ENCODE assay signal across 1 cellular context in the genomic region with DNA sequence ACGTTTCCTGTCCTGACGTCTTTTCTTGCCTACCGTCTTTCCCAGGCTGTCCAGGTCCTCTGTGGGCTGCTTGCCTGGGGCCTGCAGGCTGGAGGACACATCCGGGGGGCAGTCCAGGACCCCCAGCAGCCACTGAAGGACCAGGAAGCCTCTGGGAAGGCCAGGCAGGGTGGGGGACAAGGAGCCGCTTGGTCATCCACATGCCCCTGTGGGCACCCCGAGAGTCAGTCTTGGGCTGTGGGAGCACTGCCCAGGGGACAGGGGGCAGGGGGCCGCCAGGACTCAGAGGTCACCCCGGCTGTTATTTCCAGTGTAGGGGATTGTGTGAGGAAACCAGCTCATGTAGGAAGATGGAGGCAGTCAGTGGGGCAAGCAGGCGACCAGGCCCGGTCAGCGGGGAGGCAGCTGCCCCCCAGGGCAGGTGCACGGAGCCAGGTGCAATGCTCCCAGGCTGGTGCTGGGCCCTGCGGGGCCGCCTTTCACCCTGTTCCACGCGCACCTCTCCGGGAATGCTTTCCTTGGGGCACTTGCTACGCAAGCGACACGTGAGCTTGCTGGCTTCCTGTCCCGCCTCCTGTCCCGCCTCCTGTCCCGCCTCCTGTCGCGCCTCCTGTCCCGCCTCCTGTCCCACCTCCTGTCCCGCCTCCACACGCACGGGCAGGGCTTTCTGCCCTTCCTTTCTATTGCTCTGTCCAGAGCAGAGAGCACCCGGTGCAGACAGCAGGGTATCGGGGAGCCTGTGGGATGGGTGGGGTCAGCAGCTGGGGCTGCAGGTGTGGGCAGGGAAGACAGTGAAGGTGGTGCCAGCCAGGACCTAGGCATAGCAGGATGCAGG.
TF ChIP-seq lines count a peak whose summit lies in the region.

No MANE protein-coding gene starts in this region.

TF ChIP-seq in K562, 482 proteins besides CTCF, POLR2A, EP300 and RAD21 (continued from another document and continues in another):
- TF ChIP-seq, protein P1, sequence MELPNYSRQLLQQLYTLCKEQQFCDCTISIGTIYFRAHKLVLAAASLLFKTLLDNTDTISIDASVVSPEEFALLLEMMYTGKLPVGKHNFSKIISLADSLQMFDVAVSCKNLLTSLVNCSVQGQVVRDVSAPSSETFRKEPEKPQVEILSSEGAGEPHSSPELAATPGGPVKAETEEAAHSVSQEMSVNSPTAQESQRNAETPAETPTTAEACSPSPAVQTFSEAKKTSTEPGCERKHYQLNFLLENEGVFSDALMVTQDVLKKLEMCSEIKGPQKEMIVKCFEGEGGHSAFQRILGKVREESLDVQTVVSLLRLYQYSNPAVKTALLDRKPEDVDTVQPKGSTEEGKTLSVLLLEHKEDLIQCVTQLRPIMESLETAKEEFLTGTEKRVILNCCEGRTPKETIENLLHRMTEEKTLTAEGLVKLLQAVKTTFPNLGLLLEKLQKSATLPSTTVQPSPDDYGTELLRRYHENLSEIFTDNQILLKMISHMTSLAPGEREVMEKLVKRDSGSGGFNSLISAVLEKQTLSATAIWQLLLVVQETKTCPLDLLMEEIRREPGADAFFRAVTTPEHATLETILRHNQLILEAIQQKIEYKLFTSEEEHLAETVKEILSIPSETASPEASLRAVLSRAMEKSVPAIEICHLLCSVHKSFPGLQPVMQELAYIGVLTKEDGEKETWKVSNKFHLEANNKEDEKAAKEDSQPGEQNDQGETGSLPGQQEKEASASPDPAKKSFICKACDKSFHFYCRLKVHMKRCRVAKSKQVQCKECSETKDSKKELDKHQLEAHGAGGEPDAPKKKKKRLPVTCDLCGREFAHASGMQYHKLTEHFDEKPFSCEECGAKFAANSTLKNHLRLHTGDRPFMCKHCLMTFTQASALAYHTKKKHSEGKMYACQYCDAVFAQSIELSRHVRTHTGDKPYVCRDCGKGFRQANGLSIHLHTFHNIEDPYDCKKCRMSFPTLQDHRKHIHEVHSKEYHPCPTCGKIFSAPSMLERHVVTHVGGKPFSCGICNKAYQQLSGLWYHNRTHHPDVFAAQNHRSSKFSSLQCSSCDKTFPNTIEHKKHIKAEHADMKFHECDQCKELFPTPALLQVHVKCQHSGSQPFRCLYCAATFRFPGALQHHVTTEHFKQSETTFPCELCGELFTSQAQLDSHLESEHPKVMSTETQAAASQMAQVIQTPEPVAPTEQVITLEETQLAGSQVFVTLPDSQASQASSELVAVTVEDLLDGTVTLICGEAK (IDR thresholded peaks at IDR 0.05) = peak; percentile 90
- TF ChIP-seq, protein P1 (CRISPR knock-in tag; IDR thresholded peaks at IDR 0.05) = no peak
- TF ChIP-seq, protein P2, sequence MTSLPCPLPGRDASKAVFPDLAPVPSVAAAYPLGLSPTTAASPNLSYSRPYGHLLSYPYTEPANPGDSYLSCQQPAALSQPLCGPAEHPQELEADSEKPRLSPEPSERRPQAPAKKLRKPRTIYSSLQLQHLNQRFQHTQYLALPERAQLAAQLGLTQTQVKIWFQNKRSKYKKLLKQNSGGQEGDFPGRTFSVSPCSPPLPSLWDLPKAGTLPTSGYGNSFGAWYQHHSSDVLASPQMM (CRISPR knock-in tag; IDR thresholded peaks at IDR 0.05) = no peak
- TF ChIP-seq, protein P3, sequence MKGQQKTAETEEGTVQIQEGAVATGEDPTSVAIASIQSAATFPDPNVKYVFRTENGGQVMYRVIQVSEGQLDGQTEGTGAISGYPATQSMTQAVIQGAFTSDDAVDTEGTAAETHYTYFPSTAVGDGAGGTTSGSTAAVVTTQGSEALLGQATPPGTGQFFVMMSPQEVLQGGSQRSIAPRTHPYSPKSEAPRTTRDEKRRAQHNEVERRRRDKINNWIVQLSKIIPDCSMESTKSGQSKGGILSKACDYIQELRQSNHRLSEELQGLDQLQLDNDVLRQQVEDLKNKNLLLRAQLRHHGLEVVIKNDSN (CRISPR knock-in tag; IDR thresholded peaks at IDR 0.05) = peak; percentile 97
- no peak; the same call in 1 of the 2 replicates for TF ChIP-seq HDAC2 (IDR thresholded peaks at IDR 0.05)
- TF ChIP-seq ASH1L (IDR thresholded peaks at IDR 0.05; ENCODE audit: borderline replicate concordance, low read depth, partially characterized antibody) = no peak
- TF ChIP-seq, protein P4, sequence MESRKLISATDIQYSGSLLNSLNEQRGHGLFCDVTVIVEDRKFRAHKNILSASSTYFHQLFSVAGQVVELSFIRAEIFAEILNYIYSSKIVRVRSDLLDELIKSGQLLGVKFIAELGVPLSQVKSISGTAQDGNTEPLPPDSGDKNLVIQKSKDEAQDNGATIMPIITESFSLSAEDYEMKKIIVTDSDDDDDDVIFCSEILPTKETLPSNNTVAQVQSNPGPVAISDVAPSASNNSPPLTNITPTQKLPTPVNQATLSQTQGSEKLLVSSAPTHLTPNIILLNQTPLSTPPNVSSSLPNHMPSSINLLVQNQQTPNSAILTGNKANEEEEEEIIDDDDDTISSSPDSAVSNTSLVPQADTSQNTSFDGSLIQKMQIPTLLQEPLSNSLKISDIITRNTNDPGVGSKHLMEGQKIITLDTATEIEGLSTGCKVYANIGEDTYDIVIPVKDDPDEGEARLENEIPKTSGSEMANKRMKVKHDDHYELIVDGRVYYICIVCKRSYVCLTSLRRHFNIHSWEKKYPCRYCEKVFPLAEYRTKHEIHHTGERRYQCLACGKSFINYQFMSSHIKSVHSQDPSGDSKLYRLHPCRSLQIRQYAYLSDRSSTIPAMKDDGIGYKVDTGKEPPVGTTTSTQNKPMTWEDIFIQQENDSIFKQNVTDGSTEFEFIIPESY (CRISPR knock-in tag; IDR thresholded peaks at IDR 0.05) = peak; percentile 63; the same call in 1 of the 2 replicates
- TF ChIP-seq NCOA1 (IDR thresholded peaks at IDR 0.05; ENCODE audit: low read depth) = peak; percentile 91
- no peak for TF ChIP-seq ZNF282 (CRISPR knock-in tag; IDR thresholded peaks at IDR 0.05)
- no peak for TF ChIP-seq TGIF2 (CRISPR knock-in tag; IDR thresholded peaks at IDR 0.05)
- TF ChIP-seq MBD2 (IDR thresholded peaks at IDR 0.05; ENCODE audit: borderline replicate concordance, low read depth) = 0 out of 2 replicates have a peak, but pooled peaks have one; percentile 32
- no peak for TF ChIP-seq TCF3 (CRISPR knock-in tag; IDR thresholded peaks at IDR 0.05)
- TF ChIP-seq, protein P5, sequence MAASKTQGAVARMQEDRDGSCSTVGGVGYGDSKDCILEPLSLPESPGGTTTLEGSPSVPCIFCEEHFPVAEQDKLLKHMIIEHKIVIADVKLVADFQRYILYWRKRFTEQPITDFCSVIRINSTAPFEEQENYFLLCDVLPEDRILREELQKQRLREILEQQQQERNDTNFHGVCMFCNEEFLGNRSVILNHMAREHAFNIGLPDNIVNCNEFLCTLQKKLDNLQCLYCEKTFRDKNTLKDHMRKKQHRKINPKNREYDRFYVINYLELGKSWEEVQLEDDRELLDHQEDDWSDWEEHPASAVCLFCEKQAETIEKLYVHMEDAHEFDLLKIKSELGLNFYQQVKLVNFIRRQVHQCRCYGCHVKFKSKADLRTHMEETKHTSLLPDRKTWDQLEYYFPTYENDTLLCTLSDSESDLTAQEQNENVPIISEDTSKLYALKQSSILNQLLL (CRISPR knock-in tag; IDR thresholded peaks at IDR 0.05; ENCODE audit: borderline replicate concordance) = no peak
- TF ChIP-seq MEIS2 (IDR thresholded peaks at IDR 0.05; ENCODE audit: partially characterized antibody) = peak; percentile 2
- no peak for TF ChIP-seq NR2C1 (IDR thresholded peaks at IDR 0.05)
- TF ChIP-seq NR2C1 (tag; IDR thresholded peaks at IDR 0.05) = no peak
- TF ChIP-seq, protein P6, sequence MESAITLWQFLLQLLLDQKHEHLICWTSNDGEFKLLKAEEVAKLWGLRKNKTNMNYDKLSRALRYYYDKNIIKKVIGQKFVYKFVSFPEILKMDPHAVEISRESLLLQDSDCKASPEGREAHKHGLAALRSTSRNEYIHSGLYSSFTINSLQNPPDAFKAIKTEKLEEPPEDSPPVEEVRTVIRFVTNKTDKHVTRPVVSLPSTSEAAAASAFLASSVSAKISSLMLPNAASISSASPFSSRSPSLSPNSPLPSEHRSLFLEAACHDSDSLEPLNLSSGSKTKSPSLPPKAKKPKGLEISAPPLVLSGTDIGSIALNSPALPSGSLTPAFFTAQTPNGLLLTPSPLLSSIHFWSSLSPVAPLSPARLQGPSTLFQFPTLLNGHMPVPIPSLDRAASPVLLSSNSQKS (CRISPR knock-in tag; IDR thresholded peaks at IDR 0.05) = no peak
- no peak for TF ChIP-seq ZNF76 (CRISPR knock-in tag; IDR thresholded peaks at IDR 0.05; ENCODE audit: borderline replicate concordance)
- peak; percentile 47 to 48; a peak in 1 of 4 replicates for TF ChIP-seq MAZ (CRISPR knock-in tag; conservative IDR thresholded peaks at IDR 0.05 in 1 of 2, IDR thresholded peaks at IDR 0.05 in 1 of 2)
- TF ChIP-seq, protein P7, sequence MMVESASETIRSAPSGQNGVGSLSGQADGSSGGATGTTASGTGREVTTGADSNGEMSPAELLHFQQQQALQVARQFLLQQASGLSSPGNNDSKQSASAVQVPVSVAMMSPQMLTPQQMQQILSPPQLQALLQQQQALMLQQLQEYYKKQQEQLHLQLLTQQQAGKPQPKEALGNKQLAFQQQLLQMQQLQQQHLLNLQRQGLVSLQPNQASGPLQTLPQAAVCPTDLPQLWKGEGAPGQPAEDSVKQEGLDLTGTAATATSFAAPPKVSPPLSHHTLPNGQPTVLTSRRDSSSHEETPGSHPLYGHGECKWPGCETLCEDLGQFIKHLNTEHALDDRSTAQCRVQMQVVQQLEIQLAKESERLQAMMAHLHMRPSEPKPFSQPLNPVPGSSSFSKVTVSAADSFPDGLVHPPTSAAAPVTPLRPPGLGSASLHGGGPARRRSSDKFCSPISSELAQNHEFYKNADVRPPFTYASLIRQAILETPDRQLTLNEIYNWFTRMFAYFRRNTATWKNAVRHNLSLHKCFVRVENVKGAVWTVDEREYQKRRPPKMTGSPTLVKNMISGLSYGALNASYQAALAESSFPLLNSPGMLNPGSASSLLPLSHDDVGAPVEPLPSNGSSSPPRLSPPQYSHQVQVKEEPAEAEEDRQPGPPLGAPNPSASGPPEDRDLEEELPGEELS (CRISPR knock-in tag; IDR thresholded peaks at IDR 0.05; ENCODE audit: borderline replicate concordance) = peak; percentile 59; the same call in 1 of the 2 replicates
- TF ChIP-seq SMARCC2 (IDR thresholded peaks at IDR 0.05; ENCODE audit: low read depth) = no peak
- TF ChIP-seq, protein P8, sequence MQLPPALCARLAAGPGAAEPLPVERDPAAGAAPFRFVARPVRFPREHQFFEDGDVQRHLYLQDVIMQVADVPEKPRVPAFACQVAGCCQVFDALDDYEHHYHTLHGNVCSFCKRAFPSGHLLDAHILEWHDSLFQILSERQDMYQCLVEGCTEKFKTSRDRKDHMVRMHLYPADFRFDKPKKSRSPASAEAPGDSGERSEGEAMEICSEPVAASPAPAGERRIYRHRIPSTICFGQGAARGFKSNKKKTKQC (CRISPR knock-in tag; IDR thresholded peaks at IDR 0.05) = peak; percentile 72
- no peak for TF ChIP-seq C11orf30 (IDR thresholded peaks at IDR 0.05; ENCODE audit: low read depth)
- TF ChIP-seq, protein P9, sequence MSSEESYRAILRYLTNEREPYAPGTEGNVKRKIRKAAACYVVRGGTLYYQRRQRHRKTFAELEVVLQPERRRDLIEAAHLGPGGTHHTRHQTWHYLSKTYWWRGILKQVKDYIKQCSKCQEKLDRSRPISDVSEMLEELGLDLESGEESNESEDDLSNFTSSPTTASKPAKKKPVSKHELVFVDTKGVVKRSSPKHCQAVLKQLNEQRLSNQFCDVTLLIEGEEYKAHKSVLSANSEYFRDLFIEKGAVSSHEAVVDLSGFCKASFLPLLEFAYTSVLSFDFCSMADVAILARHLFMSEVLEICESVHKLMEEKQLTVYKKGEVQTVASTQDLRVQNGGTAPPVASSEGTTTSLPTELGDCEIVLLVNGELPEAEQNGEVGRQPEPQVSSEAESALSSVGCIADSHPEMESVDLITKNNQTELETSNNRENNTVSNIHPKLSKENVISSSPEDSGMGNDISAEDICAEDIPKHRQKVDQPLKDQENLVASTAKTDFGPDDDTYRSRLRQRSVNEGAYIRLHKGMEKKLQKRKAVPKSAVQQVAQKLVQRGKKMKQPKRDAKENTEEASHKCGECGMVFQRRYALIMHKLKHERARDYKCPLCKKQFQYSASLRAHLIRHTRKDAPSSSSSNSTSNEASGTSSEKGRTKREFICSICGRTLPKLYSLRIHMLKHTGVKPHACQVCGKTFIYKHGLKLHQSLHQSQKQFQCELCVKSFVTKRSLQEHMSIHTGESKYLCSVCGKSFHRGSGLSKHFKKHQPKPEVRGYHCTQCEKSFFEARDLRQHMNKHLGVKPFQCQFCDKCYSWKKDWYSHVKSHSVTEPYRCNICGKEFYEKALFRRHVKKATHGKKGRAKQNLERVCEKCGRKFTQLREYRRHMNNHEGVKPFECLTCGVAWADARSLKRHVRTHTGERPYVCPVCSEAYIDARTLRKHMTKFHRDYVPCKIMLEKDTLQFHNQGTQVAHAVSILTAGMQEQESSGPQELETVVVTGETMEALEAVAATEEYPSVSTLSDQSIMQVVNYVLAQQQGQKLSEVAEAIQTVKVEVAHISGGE (CRISPR knock-in tag; IDR thresholded peaks at IDR 0.05) = peak; percentile 90 to 98 (median 96); a peak in 5 of 6 replicates
- TF ChIP-seq ZNF217 (CRISPR knock-in tag; IDR thresholded peaks at IDR 0.05) = no peak
- no peak for TF ChIP-seq ZNF124 (CRISPR knock-in tag; IDR thresholded peaks at IDR 0.05)
- no peak for TF ChIP-seq TEAD2 (tag; IDR thresholded peaks at IDR 0.05)
- TF ChIP-seq RBFOX2 (IDR thresholded peaks at IDR 0.05; ENCODE audit: low read depth, low read length) = peak; percentile 79
- no peak for TF ChIP-seq CBX5 (IDR thresholded peaks at IDR 0.05; ENCODE audit: borderline replicate concordance, low read depth)
- no peak for TF ChIP-seq ELF1 (tag; IDR thresholded peaks at IDR 0.05)
- no peak for TF ChIP-seq MTF1 (CRISPR knock-in tag; IDR thresholded peaks at IDR 0.05; ENCODE audit: borderline replicate concordance)
